19 cellular contexts compared by ENCODE assay signal in genomic region chr2:239793086-239793485, GRCh38.
"Had no signal": no experiment of that assay in that cellular context is flagged by ENCODE, and none has a peak within 500 bp of the region (broad histone marks: within the 10 kb centered on the region; RNA-seq: fewer than 3 reads in every experiment).

No MANE protein-coding gene starts in this region.

- H3K4me2 ChIP-seq: SK-N-SH had no signal

- H3K27me3 ChIP-seq: MG63 had no signal

- H3K9me2 ChIP-seq: SK-N-SH had no signal

- H3K9me3 ChIP-seq: MG63, SK-N-SH had no signal

- DNase-seq: Karpas-422, KG1, MG63, NCI-H1092 treated with DMSO at 0.1 percent for 48 hours, NCI-H1436, NCI-H187, NCI-H2029, NCI-H2081 treated with DMSO at 0.1 percent for 48 hours, NCI-H2171, NCI-H226, NCI-H446, NCI-H510A, NCI-H524 treated with DMSO at 0.1 percent for 48 hours, NCI-H69, NCI-H774, RPMI8226, SHP77, SK-N-SH had no signal

- H3K36me3 ChIP-seq: MG63 had no signal

- H3K27ac ChIP-seq: HL-60 had no signal

- H3K4me3 ChIP-seq: MG63 had no signal
